ENCODE assay signal across 20 cellular contexts in the genomic region with DNA sequence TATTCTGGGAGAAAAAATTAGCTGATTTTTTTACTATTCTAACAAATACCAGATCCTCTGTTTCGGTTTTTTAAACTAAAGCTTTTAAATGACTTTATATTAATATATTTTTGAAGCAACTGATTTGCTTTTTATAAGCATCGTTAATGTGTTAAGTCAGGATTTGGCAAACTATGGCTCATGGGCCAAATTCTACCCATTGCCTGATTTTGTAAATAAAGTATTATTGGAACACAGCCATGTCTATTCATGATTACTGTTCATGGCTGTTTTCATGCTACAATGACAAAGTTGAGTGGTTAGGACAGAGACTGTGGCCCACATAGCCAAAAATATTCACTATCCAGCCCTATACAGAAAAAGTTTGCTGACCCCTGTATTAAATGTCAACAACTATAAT. TPM values are rescaled to one million over a fixed set of nuclear protein-coding genes. Genes with fewer than 3 reads are reported as not detected.
DNase-seq lines count a peak whose midpoint lies in the region; ATAC-seq, FAIRE-seq and TF ChIP-seq lines count a peak whose summit lies in the region.
"Had no signal": no experiment of that assay in that cellular context is flagged by ENCODE, and none has a peak within 500 bp of the region (broad histone marks: within the 10 kb centered on the region; RNA-seq: fewer than 3 reads in every experiment).

No MANE protein-coding gene starts in this region.

- no peaks in the 10 kb centered on the region for H3K9me1 ChIP-seq in K562 (ENCODE audit: control insufficient read depth, insufficient read depth, low read length)

- no peaks in the 10 kb centered on the region for H3K27me3 Mint-ChIP-seq in GM23338 (ENCODE audit: insufficient read depth, low read depth, poor library complexity)
- H3K27me3 Mint-ChIP-seq: B cell had no signal

- TF ChIP-seq CTCF in GM23338 (conservative IDR thresholded peaks at IDR 0.05; ENCODE audit: low read depth in 2 of 2) (no peak), K562 (IDR thresholded peaks at IDR 0.05 in 2 of 3, conservative IDR thresholded peaks at IDR 0.05 in 1 of 3; ENCODE audit: insufficient read depth in 2 of 3, low read depth in 1 of 3, low read length in 3 of 3) (no peak), ascending aorta (IDR thresholded peaks at IDR 0.05) (no peak)

- H3K27ac ChIP-seq in GM23338 (ENCODE audit: low read depth) (no peak overlapping the region), K562 (ENCODE audit: extremely low read depth, low read depth, low read length) (no peak overlapping the region), ascending aorta (no peak overlapping the region)
- H3K27ac ChIP-seq: 22Rv1; BLaER1 treated with 17β-estradiol and CSF1 and Interleukin-3, amounts not matched to agents 10 nM and 100 nM had no signal

- POLR2A ChIA-PET in K562 (lab: Yijun Ruan, JAX) = no interaction called here

- TF ChIP-seq RAD21 in K562 (CRISPR knock-in tag; conservative IDR thresholded peaks at IDR 0.05 in 1 of 2, IDR thresholded peaks at IDR 0.05 in 1 of 2) = no peak

- H3K9me3 ChIP-seq in K562 (replicated peaks; ENCODE audit: control insufficient read depth, insufficient read depth, low read depth, low read length) (no peaks in the 10 kb centered on the region), ascending aorta (peaks cover 0 to 7% of the 10 kb centered on the region in 2 donors)

- H3K9ac ChIP-seq in K562 (ENCODE audit: insufficient read depth in 1 of 2, low read depth in 2 of 2, low read length in 2 of 2) = no peak overlapping the region
- H3K9ac ChIP-seq: BLaER1 treated with 17β-estradiol and CSF1 and Interleukin-3, amounts not matched to agents 10 nM and 100 nM had no signal

- H4K20me1 ChIP-seq in GM23338 (replicated peaks; ENCODE audit: insufficient read depth) = no peaks in the 10 kb centered on the region
- no peaks in the 10 kb centered on the region for H4K20me1 ChIP-seq in K562 (replicated peaks; ENCODE audit: control insufficient read depth, insufficient read depth, low read length)

- TF ChIP-seq EP300 in K562 (IDR thresholded peaks at IDR 0.05; ENCODE audit: low read length) = no peak

- H3K79me2 ChIP-seq in GM23338 (replicated peaks; ENCODE audit: insufficient read depth) (peaks cover 25% of the 10 kb centered on the region), K562 (ENCODE audit: control insufficient read depth, insufficient read depth, low read length) (no peaks in the 10 kb centered on the region)

- ATAC-seq in GM23338 = no peak
- no peak for ATAC-seq in K562
- no peak for ATAC-seq in HG02610 (IDR thresholded peaks at IDR 0.05; ENCODE audit: unreplicated experiment)
- ATAC-seq: CD8-positive, alpha-beta T cell; HCT116 had no signal

- no peak overlapping the region for H3K27ac Mint-ChIP-seq in GM23338
- H3K27ac Mint-ChIP-seq: CD8-positive, alpha-beta T cell; HFFc6 had no signal

- TF ChIP-seq POLR2A in K562 (conservative IDR thresholded peaks at IDR 0.05) = no peak

- intact Hi-C loops in K562 (cut with micrococcal nuclease) (no loop called here), ascending aorta (cut with DNase I) (no loop called here)

- peaks cover 10% of the 10 kb centered on the region; the same call in 2 of the 3 replicates for H3K9me3 Mint-ChIP-seq in GM23338
- H3K9me3 Mint-ChIP-seq: CD8-positive, alpha-beta T cell had no signal

- no peak for FAIRE-seq in K562 (lab: Jason Lieb, UNC)
- FAIRE-seq: GM12891 had no signal

- H3K4me3 ChIP-seq in GM23338 = no peak overlapping the region
- no peak overlapping the region for H3K4me3 ChIP-seq in K562
- no peak overlapping the region for H3K4me3 ChIP-seq in ascending aorta
- H3K4me3 ChIP-seq: BLaER1 treated with 17β-estradiol and CSF1 and Interleukin-3, amounts not matched to agents 10 nM and 100 nM had no signal

- peaks cover 41% of the 10 kb centered on the region for H3K4me1 ChIP-seq in GM23338 (ENCODE audit: insufficient read depth)
- no peaks in the 10 kb centered on the region for H3K4me1 ChIP-seq in K562 (replicated peaks in 1 of 2; ENCODE audit: control insufficient read depth in 2 of 2, insufficient read depth in 2 of 2, low read length in 2 of 2)
- H3K4me1 ChIP-seq in ascending aorta = no peaks in the 10 kb centered on the region

- H3K9me2 ChIP-seq in GM23338 (ENCODE audit: insufficient read depth) = no peaks in the 10 kb centered on the region

- H3K4me2 ChIP-seq in GM23338 = peak overlapping the region; percentile 14; the same call in 1 of the 2 replicates
- H3K4me2 ChIP-seq in K562 (ENCODE audit: insufficient read depth, low read length) = no peak overlapping the region
- H3K4me2 ChIP-seq: BLaER1 treated with 17β-estradiol and CSF1 and Interleukin-3, amounts not matched to agents 10 nM and 100 nM had no signal

- H3K36me3 ChIP-seq in GM23338 (ENCODE audit: insufficient read depth) (no peaks in the 10 kb centered on the region), K562 (ENCODE audit: control insufficient read depth, insufficient read depth, low read length) (no peaks in the 10 kb centered on the region), ascending aorta (no peaks in the 10 kb centered on the region)

- DNase-seq in NCI-H2029 (lab: John Stamatoyannopoulos, UW) (peak; percentile 2), NCI-H2029 treated with DMSO at 0.1 percent for 48 hours (lab: John Stamatoyannopoulos, UW) (no peak), GM23338 (ENCODE audit: low spot score) (no peak), K562 (ENCODE audit: extremely low read depth in 1 of 4, low spot score in 3 of 4) (no peak), ascending aorta (ENCODE audit: low spot score in 2 of 2) (no peak), NCI-H82 treated with DMSO at 0.1 percent for 48 hours (lab: John Stamatoyannopoulos, UW; ENCODE audit: unreplicated experiment) (no peak)
- DNase-seq: CD8-positive, alpha-beta T cell; DMS 273 treated with DMSO at 0.1 percent for 48 hours; DMS53; DND-41; EL; GOT3; H7; HFFc6 had no signal

- CTCF ChIA-PET in K562 (lab: Yijun Ruan, JAX; ENCODE audit: low intra/inter-chr PET ratio) = no interaction called here

- 50% methylated on average over 2 of the region's 2 CpGs for WGBS in K562 (ENCODE audit: insufficient coverage, low coverage, missing lambda C conversion rate)

- in situ Hi-C loops in K562 (cut with MboI) = no loop called here

- H3K4me1 Mint-ChIP-seq in GM23338 = peaks cover 37% of the 10 kb centered on the region

- H3K27me3 ChIP-seq in GM23338 (ENCODE audit: insufficient read depth) (no peaks in the 10 kb centered on the region), K562 (ENCODE audit: control insufficient read depth in 2 of 2, insufficient read depth in 2 of 2, low read length in 2 of 2) (no peaks in the 10 kb centered on the region), ascending aorta (no peaks in the 10 kb centered on the region)
- H3K27me3 ChIP-seq: BLaER1 treated with 17β-estradiol and CSF1 and Interleukin-3, amounts not matched to agents 10 nM and 100 nM had no signal

- no peaks in the 10 kb centered on the region for H3F3A ChIP-seq in GM23338 (replicated peaks; ENCODE audit: low read depth)

- H2AFZ ChIP-seq in GM23338 (no peak overlapping the region), K562 (ENCODE audit: low read depth, low read length) (no peak overlapping the region)

- no TSS peak for BruUV-seq in K562 (replicated peaks; lab: Mats Ljungman, UMichigan)

- no peak overlapping the region for H3K4me3 Mint-ChIP-seq in GM23338
- H3K4me3 Mint-ChIP-seq: B cell; CD8-positive, alpha-beta T cell; HFFc6 had no signal

- H3K36me3 Mint-ChIP-seq in GM23338 (ENCODE audit: low read depth) = peaks cover 15% of the 10 kb centered on the region; the same call in 2 of the 3 replicates

TF ChIP-seq in GM23338, 12 proteins besides CTCF, POLR2A, EP300 and RAD21 (continues in another document):
- TF ChIP-seq EZH2 (IDR thresholded peaks at IDR 0.05; ENCODE audit: low read depth, unreplicated experiment) = no peak

TF ChIP-seq in K562, 482 proteins besides CTCF, POLR2A, EP300 and RAD21 (continues in another document):
- TF ChIP-seq DMBX1 (CRISPR knock-in tag; IDR thresholded peaks at IDR 0.05; ENCODE audit: borderline replicate concordance) (no peak), MBD2 (IDR thresholded peaks at IDR 0.05; ENCODE audit: borderline replicate concordance, low read depth) (no peak), ASH1L (IDR thresholded peaks at IDR 0.05; ENCODE audit: borderline replicate concordance, low read depth, partially characterized antibody) (no peak), PKNOX1 (IDR thresholded peaks at IDR 0.05) (no peak), TCF7 (IDR thresholded peaks at IDR 0.05; ENCODE audit: borderline replicate concordance) (no peak)

RNA-seq across cellular contexts. Expression of gene BTBD10, which starts 29.6 kb away (rescaled TPM):
- 30.1 and 31.3 TPM in 2 replicates for total RNA-seq in GM23338 (2014; rRNA removed; shearing (Covaris generic))
- polyA plus RNA-seq in GM23338 (2016; fragmentation: Nextera tagmentation; extraction: Ambion mirVana) = 16.8 and 20.2 TPM in 2 replicates
- 11.0 and 19.9 TPM in 2 replicates for total RNA-seq in K562 (2011; cell fraction: chromatin; rRNA removed; ENCODE audit: low replicate concordance)
- total RNA-seq in K562 (2011; cell fraction: nucleolus; rRNA removed) = 3.3 and 4.3 TPM in 2 replicates
- total RNA-seq in K562 (2011; cell fraction: nucleoplasm; rRNA removed) = 9.9 and 14.0 TPM in 2 replicates
- 15.3 and 16.1 TPM in 2 replicates for total RNA-seq in K562 (2014; rRNA removed)
- 20.2 and 22.8 TPM in 2 replicates for total RNA-seq in K562 (2014; rRNA removed; fragmentation: Illumina TruSeq; extraction: Trizol)
- total RNA-seq in K562 (2015; rRNA removed; fragmentation: Illumina TruSeq; extraction: Trizol) = 20.9 and 22.8 TPM in 2 replicates
- 11.6 and 12.4 TPM in 2 replicates for total RNA-seq in K562 (2021)
- polyA plus RNA-seq in K562 (2011; rRNA removed) = 14.6 and 17.3 TPM in 2 replicates
- 4.5 and 7.6 TPM in 2 replicates for polyA plus RNA-seq in K562 (2011; cell fraction: cytosol; rRNA removed)
- 6.4 and 8.2 TPM in 2 replicates for polyA plus RNA-seq in K562 (2011; cell fraction: nucleus; rRNA removed)
- polyA plus RNA-seq in K562 (2012) = 12.2 and 12.3 TPM in 2 replicates
- 15.5 and 16.3 TPM in 2 replicates for polyA plus RNA-seq in K562 (2014; fragmentation: Illumina TruSeq; extraction: Trizol)
- polyA plus RNA-seq in K562 (2014; fragmentation: Nextera tagmentation; extraction: Ambion mirVana) = 10 to 100 TPM; 13.4 to 21.4 TPM
- 11.9 and 15.0 TPM in 2 replicates for polyA plus RNA-seq in K562 (2014; rRNA removed)
- 42.9 and 48.8 TPM in 2 replicates for polyA minus RNA-seq in K562 (2011; rRNA and poly(A)+ RNA removed)
- polyA minus RNA-seq in K562 (2011; cell fraction: cytosol; rRNA and poly(A)+ RNA removed) = 6.6 and 12.0 TPM in 2 replicates
- 8.9 and 16.7 TPM in 2 replicates for polyA minus RNA-seq in K562 (2011; cell fraction: nucleus; rRNA and poly(A)+ RNA removed)
- total RNA-seq in ascending aorta = 10.1 TPM
